Comparison of ENCODE assay signal across 13 cellular contexts in genomic region chr5:172905346-172905756, GRCh38. TPM values are rescaled to one million over a fixed set of nuclear protein-coding genes. Genes with fewer than 3 reads are reported as not detected.
A peak's percentile ranks its signal among the peaks of the same experiment; 100 is the strongest.
DNase-seq lines count a peak whose midpoint lies in the region; ATAC-seq and TF ChIP-seq lines count a peak whose summit lies in the region.
"Had no signal": no experiment of that assay in that cellular context is flagged by ENCODE, and none has a peak within 500 bp of the region (broad histone marks: within the 10 kb centered on the region; RNA-seq: fewer than 3 reads in every experiment).

No MANE protein-coding gene starts in this region.

- H3K4me2 ChIP-seq in HCT116 (ENCODE audit: low read length), result peak overlapping the region; percentile 33; the same call in 1 of the 2 replicates

- no peak for TF ChIP-seq RAD21 in HCT116 (IDR thresholded peaks at IDR 0.05; ENCODE audit: low read depth)

- H3K36me3 ChIP-seq in HCT116 (ENCODE audit: control insufficient read depth in 1 of 2, insufficient read depth in 2 of 2, low read length in 2 of 2) (no peaks in the 10 kb centered on the region), breast epithelium (no peaks in the 10 kb centered on the region)

- H3K4me1 Mint-ChIP-seq in memory B cell, result peaks cover 18% of the 10 kb centered on the region
- H3K4me1 Mint-ChIP-seq in stimulated activated memory B cell treated with anti-CD40 and anti-IgM and Interleukin-4, amounts not matched to agents 10 μg/mL and 1 μg/mL and 100 μg/mL, for 72 hours, result peaks cover 45% of the 10 kb centered on the region

- DNase-seq in HCT116 (ENCODE audit: low read depth, low spot score) (no peak), breast epithelium (ENCODE audit: low spot score in 2 of 2) (no peak), memory B cell (ENCODE audit: low spot score in 2 of 2) (no peak), dedifferentiated amniotic fluid mesenchymal stem cell (ENCODE audit: extremely low spot score) (no peak), NCI-H1105 (lab: John Stamatoyannopoulos, UW) (no peak), NCI-H2029 treated with DMSO at 0.1 percent for 48 hours (lab: John Stamatoyannopoulos, UW) (no peak)
- DNase-seq: activated CD4-positive, CD25-positive, alpha-beta regulatory T cell treated with anti-CD3 and anti-CD28 coated beads, Interleukin-2, amount 50 U/mL, for 72 hours; activated naive CD8-positive, alpha-beta T cell treated with anti-CD3 and anti-CD28 coated beads for 36 hours; naive thymus-derived CD4-positive, alpha-beta T cell; NCI-H1436; OCI-M1 had no signal

- H3K27me3 ChIP-seq in HCT116 (ENCODE audit: insufficient read depth, low read length) (no peaks in the 10 kb centered on the region), breast epithelium (no peaks in the 10 kb centered on the region)

- H3K27ac ChIP-seq in HCT116 (ENCODE audit: low read depth, low read length) (no peak overlapping the region), breast epithelium (peak overlapping the region; percentile 92 to 98)

- no peak overlapping the region for H3K9ac ChIP-seq in HCT116 (ENCODE audit: low read length)

- H3K9me3 ChIP-seq in HCT116 (ENCODE audit: control insufficient read depth in 1 of 2, insufficient read depth in 1 of 2, low read depth in 1 of 2, low read length in 2 of 2) (no peaks in the 10 kb centered on the region), breast epithelium (no peaks in the 10 kb centered on the region)

- H3K27ac Mint-ChIP-seq in memory B cell, result peak overlapping the region; percentile 70
- H3K27ac Mint-ChIP-seq in stimulated activated memory B cell treated with anti-CD40 and anti-IgM and Interleukin-4, amounts not matched to agents 10 μg/mL and 1 μg/mL and 100 μg/mL, for 72 hours, result peak overlapping the region; percentile 82
- H3K27ac Mint-ChIP-seq: activated naive CD8-positive, alpha-beta T cell treated with anti-CD3 and anti-CD28 coated beads for 36 hours; naive thymus-derived CD4-positive, alpha-beta T cell had no signal

- ATAC-seq in HCT116 (no peak), memory B cell (ENCODE audit: low read depth) (no peak), GM19467 (IDR thresholded peaks at IDR 0.05; ENCODE audit: unreplicated experiment) (no peak)
- ATAC-seq in stimulated activated memory B cell treated with anti-CD40 and anti-IgM and Interleukin-4, amounts not matched to agents 10 μg/mL and 1 μg/mL and 100 μg/mL, for 72 hours, result no peak
- ATAC-seq: naive thymus-derived CD4-positive, alpha-beta T cell had no signal

- TF ChIP-seq POLR2A in HCT116 (IDR thresholded peaks at IDR 0.05; ENCODE audit: borderline replicate concordance, extremely low read depth, insufficient read depth, insufficient read length) (no peak), breast epithelium (IDR thresholded peaks at IDR 0.05) (no peak)

- no peak overlapping the region for H2AFZ ChIP-seq in HCT116 (ENCODE audit: low read depth, low read length, poor library complexity, severe bottlenecking)

- CTCF ChIA-PET in HCT116 (lab: Charles Lee), result interaction anchor here (0.9 to 2.1 kb wide), 4 partner anchors 134 to 198 kb away, joined by 4 to 15 read pairs (median 6); partner anchors contain the start of gene DUSP1

- no peak overlapping the region for H3K4me3 ChIP-seq in HCT116 (replicated peaks in 1 of 2; ENCODE audit: low read depth in 1 of 2, low read length in 2 of 2)
- no peak overlapping the region for H3K4me3 ChIP-seq in breast epithelium

- no peak overlapping the region for H3K4me3 Mint-ChIP-seq in memory B cell
- no peak overlapping the region for H3K4me3 Mint-ChIP-seq in stimulated activated memory B cell treated with anti-CD40 and anti-IgM and Interleukin-4, amounts not matched to agents 10 μg/mL and 1 μg/mL and 100 μg/mL, for 72 hours
- H3K4me3 Mint-ChIP-seq: activated naive CD8-positive, alpha-beta T cell treated with anti-CD3 and anti-CD28 coated beads for 36 hours; naive thymus-derived CD4-positive, alpha-beta T cell had no signal

- H3K4me1 ChIP-seq in HCT116 (ENCODE audit: control insufficient read depth in 1 of 2, insufficient read depth in 2 of 2, low read length in 2 of 2), result peaks cover 12 to 35% of the 10 kb centered on the region in 2 experiments; a peak in 3 of 4 replicates
- H3K4me1 ChIP-seq in breast epithelium, result peaks cover 0 to 21% of the 10 kb centered on the region in 2 donors

- no peaks in the 10 kb centered on the region for H3K79me2 ChIP-seq in HCT116 (ENCODE audit: insufficient read depth, low read length)

- no peaks in the 10 kb centered on the region for H3K9me2 ChIP-seq in HCT116 (ENCODE audit: insufficient read depth)

- no peaks in the 10 kb centered on the region for H4K20me1 ChIP-seq in HCT116 (ENCODE audit: insufficient read depth)

- RAD21 ChIA-PET in HCT116 (lab: Charles Lee; ENCODE audit: low non-redundant PET in 1 of 2, low total read pairs in 2 of 2, uncharacterized antibody in 2 of 2, unreplicated experiment in 2 of 2), result no interaction called here

- BruUV-seq in HCT116 (replicated peaks; lab: Mats Ljungman, UMichigan), result TSS peak; percentile 81

- H3K27me3 Mint-ChIP-seq in memory B cell, result no peaks in the 10 kb centered on the region
- H3K27me3 Mint-ChIP-seq in stimulated activated memory B cell treated with anti-CD40 and anti-IgM and Interleukin-4, amounts not matched to agents 10 μg/mL and 1 μg/mL and 100 μg/mL, for 72 hours, result no peaks in the 10 kb centered on the region
- H3K27me3 Mint-ChIP-seq: activated naive CD8-positive, alpha-beta T cell treated with anti-CD3 and anti-CD28 coated beads for 36 hours; naive thymus-derived CD4-positive, alpha-beta T cell had no signal

- H3K9me3 Mint-ChIP-seq in memory B cell, result no peaks in the 10 kb centered on the region
- H3K9me3 Mint-ChIP-seq in stimulated activated memory B cell treated with anti-CD40 and anti-IgM and Interleukin-4, amounts not matched to agents 10 μg/mL and 1 μg/mL and 100 μg/mL, for 72 hours, result no peaks in the 10 kb centered on the region
- H3K9me3 Mint-ChIP-seq: activated naive CD8-positive, alpha-beta T cell treated with anti-CD3 and anti-CD28 coated beads for 36 hours; naive thymus-derived CD4-positive, alpha-beta T cell had no signal

- intact Hi-C loops in HCT116 (cut with micrococcal nuclease) (no loop called here), breast epithelium (cut with DNase I; ENCODE audit: low total_unique reads) (loop anchor here (10.0 kb wide), 1 partner anchor 131 kb away; the partner anchor contains the start of gene DUSP1)

- POLR2A ChIA-PET in HCT116 (lab: Charles Lee), result interaction anchor here (1.0 to 3.7 kb wide), 5 partner anchors 9 to 190 kb away, joined by 3 to 20 read pairs (median 5); partner anchors contain the start of gene DUSP1

- peaks cover 14% of the 10 kb centered on the region for H3K36me3 Mint-ChIP-seq in memory B cell
- H3K36me3 Mint-ChIP-seq in stimulated activated memory B cell treated with anti-CD40 and anti-IgM and Interleukin-4, amounts not matched to agents 10 μg/mL and 1 μg/mL and 100 μg/mL, for 72 hours, result peaks cover 33% of the 10 kb centered on the region

- no peak for TF ChIP-seq CTCF in HCT116 (IDR thresholded peaks at IDR 0.05 in 2 of 3, conservative IDR thresholded peaks at IDR 0.05 in 1 of 3; ENCODE audit: borderline replicate concordance in 1 of 3, insufficient read depth in 1 of 3, low read depth in 2 of 3, low read length in 2 of 3)
- no peak for TF ChIP-seq CTCF in breast epithelium (IDR thresholded peaks at IDR 0.05)

TF ChIP-seq in HCT116, 20 proteins besides CTCF, POLR2A, EP300 and RAD21:
- no peak for TF ChIP-seq SP1 (IDR thresholded peaks at IDR 0.05; ENCODE audit: low read depth)
- no peak for TF ChIP-seq EZH2phosphoT487 (IDR thresholded peaks at IDR 0.05; ENCODE audit: borderline replicate concordance)
- TF ChIP-seq, protein P1, sequence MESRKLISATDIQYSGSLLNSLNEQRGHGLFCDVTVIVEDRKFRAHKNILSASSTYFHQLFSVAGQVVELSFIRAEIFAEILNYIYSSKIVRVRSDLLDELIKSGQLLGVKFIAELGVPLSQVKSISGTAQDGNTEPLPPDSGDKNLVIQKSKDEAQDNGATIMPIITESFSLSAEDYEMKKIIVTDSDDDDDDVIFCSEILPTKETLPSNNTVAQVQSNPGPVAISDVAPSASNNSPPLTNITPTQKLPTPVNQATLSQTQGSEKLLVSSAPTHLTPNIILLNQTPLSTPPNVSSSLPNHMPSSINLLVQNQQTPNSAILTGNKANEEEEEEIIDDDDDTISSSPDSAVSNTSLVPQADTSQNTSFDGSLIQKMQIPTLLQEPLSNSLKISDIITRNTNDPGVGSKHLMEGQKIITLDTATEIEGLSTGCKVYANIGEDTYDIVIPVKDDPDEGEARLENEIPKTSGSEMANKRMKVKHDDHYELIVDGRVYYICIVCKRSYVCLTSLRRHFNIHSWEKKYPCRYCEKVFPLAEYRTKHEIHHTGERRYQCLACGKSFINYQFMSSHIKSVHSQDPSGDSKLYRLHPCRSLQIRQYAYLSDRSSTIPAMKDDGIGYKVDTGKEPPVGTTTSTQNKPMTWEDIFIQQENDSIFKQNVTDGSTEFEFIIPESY (IDR thresholded peaks at IDR 0.05; ENCODE audit: extremely low read depth, insufficient replicate concordance, low read length), result no peak
- no peak for TF ChIP-seq ELF1 (IDR thresholded peaks at IDR 0.05; ENCODE audit: borderline replicate concordance, low read depth)
- TF ChIP-seq, protein P2, sequence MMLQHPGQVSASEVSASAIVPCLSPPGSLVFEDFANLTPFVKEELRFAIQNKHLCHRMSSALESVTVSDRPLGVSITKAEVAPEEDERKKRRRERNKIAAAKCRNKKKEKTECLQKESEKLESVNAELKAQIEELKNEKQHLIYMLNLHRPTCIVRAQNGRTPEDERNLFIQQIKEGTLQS (IDR thresholded peaks at IDR 0.05), result no peak
- no peak for TF ChIP-seq JUND (IDR thresholded peaks at IDR 0.05)
- TF ChIP-seq CEBPB (IDR thresholded peaks at IDR 0.05; ENCODE audit: low read depth), result no peak
- TF ChIP-seq ZFX (IDR thresholded peaks at IDR 0.05), result no peak
- TF ChIP-seq EZH2 (IDR thresholded peaks at IDR 0.05), result no peak
- TF ChIP-seq TCF7L2 (IDR thresholded peaks at IDR 0.05; ENCODE audit: borderline replicate concordance, extremely low read depth, insufficient read depth, insufficient read length), result no peak
- no peak for TF ChIP-seq POLR2AphosphoS5 (IDR thresholded peaks at IDR 0.05; ENCODE audit: low read depth, low read length)
- no peak for TF ChIP-seq YY1 (IDR thresholded peaks at IDR 0.05; ENCODE audit: extremely low read depth, insufficient replicate concordance, low read depth, low read length)
- TF ChIP-seq SIN3A (IDR thresholded peaks at IDR 0.05; ENCODE audit: low read depth), result no peak
- no peak for TF ChIP-seq MAX (IDR thresholded peaks at IDR 0.05)
TF ChIP-seq in HCT116: peak in this region for 0.

RNA-seq across cellular contexts. Expression of gene RPL26L1, which starts 53.9 kb away (rescaled TPM):
- total RNA-seq in HCT116 (2021; ENCODE audit: unreplicated experiment) (58.3 TPM), breast epithelium (10 to 100 TPM; 21.4 to 34.1 (median 22.0) TPM)
- 76.8 and 85.2 TPM in 2 replicates for polyA plus RNA-seq in HCT116 (2012)
